Comparison of ENCODE assay signal across 15 cellular contexts in genomic region chr10:35152992-35153391, GRCh38. TPM values are rescaled to one million over a fixed set of nuclear protein-coding genes. Genes with fewer than 3 reads are reported as not detected.
A peak's percentile ranks its signal among the peaks of the same experiment; 100 is the strongest.
DNase-seq lines count a peak whose midpoint lies in the region; ATAC-seq and TF ChIP-seq lines count a peak whose summit lies in the region.
"Had no signal": no experiment of that assay in that cellular context is flagged by ENCODE, and none has a peak within 500 bp of the region (broad histone marks: within the 10 kb centered on the region; RNA-seq: fewer than 3 reads in every experiment).

No MANE protein-coding gene starts in this region.

- H4K20me1 ChIP-seq in smooth muscle cell (ENCODE audit: low read depth): no peaks in the 10 kb centered on the region

- DNase-seq in Right ventricle myocardium superior (no peak), cardiac septum (ENCODE audit: low spot score) (no peak), adrenal gland (peak in 5 of 7 donors; percentile 58 to 75 (median 72)), left ventricle myocardium superior (no peak), smooth muscle cell (lab: John Stamatoyannopoulos, UW; ENCODE audit: unreplicated experiment) (no peak), psoas muscle (no peak)
- DNase-seq: AML-193; Caco-2; CD4-positive, alpha-beta T cell; GM23248 had no signal

- 35 to 60% (median 56%) methylated on average over 3 of the region's 3 CpGs for WGBS in adrenal gland, 4 donors
- WGBS in smooth muscle cell (ENCODE audit: low lambda C conversion rate): 92% methylated on average over 3 of the region's 3 CpGs
- WGBS in psoas muscle, 3 donors: 90 to 92% (median 92%) methylated on average over 3 of the region's 3 CpGs

- peaks cover 19% of the 10 kb centered on the region for H3K79me2 ChIP-seq in smooth muscle cell (ENCODE audit: low read depth)

- TF ChIP-seq CTCF in adrenal gland (IDR thresholded peaks at IDR 0.05): no peak
- TF ChIP-seq CTCF in smooth muscle cell (IDR thresholded peaks at IDR 0.05; ENCODE audit: borderline replicate concordance, insufficient read depth, poor library complexity, severe bottlenecking): no peak
- TF ChIP-seq CTCF in psoas muscle (IDR thresholded peaks at IDR 0.05): no peak

- TF ChIP-seq POLR2A in adrenal gland (IDR thresholded peaks at IDR 0.05): peak in 1 of 2 donors; percentile 54

- peak; percentile 26 for ATAC-seq in Right ventricle myocardium superior (ENCODE audit: poor library complexity)
- peak; percentile 51 for ATAC-seq in left ventricle myocardium superior
- no peak for ATAC-seq in GM18873 (IDR thresholded peaks at IDR 0.05; ENCODE audit: low FRiP score, unreplicated experiment)
- ATAC-seq in psoas muscle: no peak
- ATAC-seq: A549 had no signal

- H3K27ac ChIP-seq in adrenal gland: peak overlapping the region; percentile 63 to 81 (median 71)
- no peak overlapping the region for H3K27ac ChIP-seq in smooth muscle cell (ENCODE audit: low read depth)
- no peak overlapping the region for H3K27ac ChIP-seq in psoas muscle
- H3K27ac ChIP-seq: 22Rv1, A549, C4-2B, GM23248 had no signal

- no peak overlapping the region for H3K9ac ChIP-seq in smooth muscle cell (ENCODE audit: low read depth)
- H3K9ac ChIP-seq: GM23248 had no signal

- H3K4me3 ChIP-seq in adrenal gland (no peak overlapping the region), smooth muscle cell (no peak overlapping the region), psoas muscle (no peak overlapping the region)
- H3K4me3 ChIP-seq: A549, GM23248, HAP-1 had no signal

- H3K9me3 ChIP-seq in adrenal gland (replicated peaks in 1 of 3) (no peaks in the 10 kb centered on the region), smooth muscle cell (replicated peaks; ENCODE audit: low read depth) (no peaks in the 10 kb centered on the region), psoas muscle (no peaks in the 10 kb centered on the region)
- H3K9me3 ChIP-seq: A549, Caco-2, HAP-1 had no signal

- no peak overlapping the region for H2AFZ ChIP-seq in smooth muscle cell (ENCODE audit: low read depth)
- H2AFZ ChIP-seq: GM23248 had no signal

- H3K36me3 ChIP-seq in adrenal gland (replicated peaks in 1 of 2): no peaks in the 10 kb centered on the region
- H3K36me3 ChIP-seq in smooth muscle cell (ENCODE audit: low read depth): no peaks in the 10 kb centered on the region
- peaks cover 0 to 8% of the 10 kb centered on the region in 2 donors for H3K36me3 ChIP-seq in psoas muscle (ENCODE audit: insufficient read depth in 1 of 2, low read depth in 1 of 2)

- H3K27me3 ChIP-seq in adrenal gland (no peaks in the 10 kb centered on the region), smooth muscle cell (ENCODE audit: low read depth) (no peaks in the 10 kb centered on the region), psoas muscle (ENCODE audit: insufficient read depth in 3 of 3, low read length in 2 of 3) (no peaks in the 10 kb centered on the region)

- H3K4me1 ChIP-seq in adrenal gland (replicated peaks in 1 of 2): peaks cover 16 to 32% of the 10 kb centered on the region in 2 donors
- peaks cover 9% of the 10 kb centered on the region for H3K4me1 ChIP-seq in smooth muscle cell (ENCODE audit: low read depth)
- no peaks in the 10 kb centered on the region for H3K4me1 ChIP-seq in psoas muscle

- intact Hi-C loops in Right ventricle myocardium superior (cut with DNase I) (no loop called here), cardiac septum (cut with DNase I) (no loop called here), adrenal gland (cut with DNase I) (no loop called here), left ventricle myocardium superior (cut with micrococcal nuclease) (no loop called here), psoas muscle (cut with DNase I) (no loop called here)

- no peak overlapping the region for H3K4me2 ChIP-seq in smooth muscle cell
- H3K4me2 ChIP-seq: A549 had no signal

- no peaks in the 10 kb centered on the region for H3F3A ChIP-seq in smooth muscle cell (ENCODE audit: low read depth)

RNA-seq across cellular contexts. Expression of gene CREM, which starts 26.3 kb away (rescaled TPM):
- total RNA-seq in Right ventricle myocardium superior: 55.2 TPM
- 46.0 TPM for total RNA-seq in cardiac septum
- 100 to 1,000 TPM in 5 of 8 donors, 10 to 100 TPM in 3; 75.2 to 266 (median 110) TPM for total RNA-seq in adrenal gland
- polyA plus RNA-seq in adrenal gland: 100 to 1,000 TPM; 106 to 340 (median 136) TPM
- 50.3 TPM for total RNA-seq in left ventricle myocardium superior
- 49.3 and 102 TPM in 2 replicates for total RNA-seq in smooth muscle cell
- 45.9 and 46.4 TPM in 2 replicates for polyA plus RNA-seq in smooth muscle cell
- total RNA-seq in psoas muscle: 10 to 100 TPM; 18.8 to 61.0 (median 30.8) TPM
- polyA plus RNA-seq in psoas muscle: 100 to 1,000 TPM in 1 of 3 donors, 10 to 100 TPM in 2; 36.1 to 336 (median 89.1) TPM

Comparison
In these comparisons a context has a peak if more than half of its experiments do, and no peak if none do; other contexts are left out.
1. ATAC-seq: peak in Right ventricle myocardium superior (single experiment) and left ventricle myocardium superior (single experiment); none in GM18873 (single experiment) and psoas muscle (0 of 4).
2. DNase-seq: peak in adrenal gland (5 of 7); none in Right ventricle myocardium superior (single experiment), cardiac septum (single experiment), left ventricle myocardium superior (single experiment), smooth muscle cell (single experiment) and psoas muscle (0 of 2).
3. H3K27ac ChIP-seq: peak in adrenal gland (5 of 5); none in smooth muscle cell (single experiment) and psoas muscle (single experiment).